Comparison of ENCODE assay signal across 8 cellular contexts in genomic region chr9:98034593-98035546, GRCh38. TPM values are rescaled to one million over a fixed set of nuclear protein-coding genes. Genes with fewer than 3 reads are reported as not detected.
DNase-seq lines count a peak whose midpoint lies in the region; ATAC-seq and TF ChIP-seq lines count a peak whose summit lies in the region.

No MANE protein-coding gene starts in this region.

- ATAC-seq in GM18909 (IDR thresholded peaks at IDR 0.05; ENCODE audit: poor library complexity, unreplicated experiment) (peak; percentile 60), upper lobe of left lung (ENCODE audit: low FRiP score in 2 of 2) (peak; percentile 85 to 90)

- TF ChIP-seq CTCF in upper lobe of left lung (IDR thresholded peaks at IDR 0.05) = peak; percentile 72 to 92 (median 82)

- no peak for TF ChIP-seq POLR2A in upper lobe of left lung (IDR thresholded peaks at IDR 0.05)

- peak overlapping the region in 1 of 4 donors; percentile 25 for H3K4me3 ChIP-seq in upper lobe of left lung

- peak overlapping the region in 1 of 4 donors; percentile 21 for H3K27ac ChIP-seq in upper lobe of left lung

- no peaks in the 10 kb centered on the region for H3K36me3 ChIP-seq in upper lobe of left lung

- H3K4me1 ChIP-seq in upper lobe of left lung = peaks cover 8 to 19% (median 13%) of the 10 kb centered on the region in 4 donors

- TF ChIP-seq EP300 in upper lobe of left lung (IDR thresholded peaks at IDR 0.05) = no peak

- no peaks in the 10 kb centered on the region for H3K27me3 ChIP-seq in upper lobe of left lung

- no peaks in the 10 kb centered on the region for H3K9me3 ChIP-seq in upper lobe of left lung

- WGBS in upper lobe of left lung, 2 donors = 38 to 41% methylated on average over 20 of the region's 20 CpGs

- DNase-seq in Ammon's horn (ENCODE audit: low spot score) = peak; percentile 89
- peak in 71 of 76 experiments; percentile 6 to 87 (median 71) for DNase-seq in HUDEP-2 (lab: John Stamatoyannopoulos, UW; ENCODE audit: unreplicated experiment in 76 of 76)
- DNase-seq in SHP77 (lab: John Stamatoyannopoulos, UW) = peak; percentile 66 to 78
- DNase-seq in activated gamma-delta T cell treated with anti-CD3 and anti-CD28 coated beads, Interleukin-2, amount 50 U/mL, for 16 hours (ENCODE audit: low read depth) = peak; percentile 86
- peak; percentile 65 for DNase-seq in germinal center (ENCODE audit: low spot score)
- DNase-seq in pons (ENCODE audit: low spot score) = peak; percentile 89
- DNase-seq in upper lobe of left lung = peak in 1 of 2 donors; percentile 84

RNA-seq across cellular contexts. Expression of gene NANS, which starts 21.7 kb away (rescaled TPM):
- total RNA-seq in upper lobe of left lung = 10 to 100 TPM; 41.4 to 75.5 (median 60.7) TPM

RNA-seq across cellular contexts. Expression of gene ANP32B, which starts 51.7 kb away (rescaled TPM):
- total RNA-seq in upper lobe of left lung = 100 to 1,000 TPM in 2 of 6 donors, 10 to 100 TPM in 4; 34.1 to 116 (median 66.0) TPM
